ENCODE assay signal across 11 cellular contexts in the genomic region with DNA sequence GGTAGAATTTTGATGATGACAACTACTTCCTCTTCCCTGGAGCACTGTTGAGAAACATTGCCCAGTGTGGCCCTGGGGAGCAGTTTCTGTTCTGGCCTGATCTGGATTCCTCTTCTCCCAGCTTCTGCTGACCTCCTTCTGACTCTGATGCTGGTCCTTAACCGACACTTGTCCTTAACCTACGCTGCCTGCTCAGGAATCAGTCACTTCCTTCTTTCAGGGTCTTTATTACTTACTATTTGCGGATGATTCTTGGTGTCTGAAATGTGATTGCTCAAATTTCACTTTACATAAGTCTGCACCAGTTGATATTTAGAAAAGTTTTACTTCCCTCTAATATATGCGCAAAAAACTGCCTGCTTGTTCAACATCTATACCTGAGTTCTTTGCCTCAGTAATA.
DNase-seq lines count a peak whose midpoint lies in the region; ATAC-seq and TF ChIP-seq lines count a peak whose summit lies in the region.
"Had no signal": no experiment of that assay in that cellular context is flagged by ENCODE, and none has a peak within 500 bp of the region (broad histone marks: within the 10 kb centered on the region; RNA-seq: fewer than 3 reads in every experiment).

No MANE protein-coding gene starts in this region.

- no peak for TF ChIP-seq CTCF in DOHH2 (IDR thresholded peaks at IDR 0.05; ENCODE audit: low read depth, low read length, poor library complexity, severe bottlenecking)

- H3K27me3 Mint-ChIP-seq in T-cell = no peaks in the 10 kb centered on the region
- H3K27me3 Mint-ChIP-seq in natural killer cell treated with Interleukin-12 subunit alpha and Interleukin-12 subunit beta and Interleukin-15 and Interleukin-18, amount 100 ng/mL, for 72 hours = no peaks in the 10 kb centered on the region
- H3K27me3 Mint-ChIP-seq in activated T-cell treated with anti-CD3 and anti-CD28 coated beads, Interleukin-2, amount 50 U/mL, for 24 hours = no peaks in the 10 kb centered on the region
- H3K27me3 Mint-ChIP-seq: activated naive CD8-positive, alpha-beta T cell treated with anti-CD3 and anti-CD28 coated beads, Interleukin-2, amount 50 U/mL, for 24 hours had no signal

- intact Hi-C loops in posterior cingulate gyrus (cut with DNase I) = no loop called here

- H4K20me1 ChIP-seq in DOHH2 (ENCODE audit: control insufficient read depth, insufficient read depth, low read depth, low read length) = no peaks in the 10 kb centered on the region

- POLR2A ChIA-PET in T-cell (lab: Charles Lee) = no interaction called here

- peak in 2 of 34 experiments; percentile 1 to 2 for DNase-seq in T-cell
- DNase-seq in natural killer cell treated with Interleukin-12 subunit alpha and Interleukin-12 subunit beta and Interleukin-15 and Interleukin-18, amount 100 ng/mL, for 72 hours (ENCODE audit: low spot score) = no peak
- no peak for DNase-seq in COLO668 (lab: John Stamatoyannopoulos, UW; ENCODE audit: unreplicated experiment)
- DNase-seq in posterior cingulate gyrus = no peak
- no peak for DNase-seq in NCI-H748 treated with DMSO at 0.1 percent for 48 hours (lab: John Stamatoyannopoulos, UW)
- DNase-seq in activated T-cell treated with anti-CD3 and anti-CD28 coated beads, Interleukin-2, amount 50 U/mL, for 24 hours = no peak
- DNase-seq: activated CD4-positive, alpha-beta T cell treated with anti-CD3 and anti-CD28 coated beads for 1 hour; activated naive CD8-positive, alpha-beta T cell treated with anti-CD3 and anti-CD28 coated beads, Interleukin-2, amount 50 U/mL, for 24 hours; Calu3 had no signal

- no peaks in the 10 kb centered on the region for H3K9me2 ChIP-seq in DOHH2 (replicated peaks; ENCODE audit: control insufficient read depth, low read length)

- peak overlapping the region; percentile 57 to 80 for H3K27ac Mint-ChIP-seq in T-cell
- H3K27ac Mint-ChIP-seq in natural killer cell treated with Interleukin-12 subunit alpha and Interleukin-12 subunit beta and Interleukin-15 and Interleukin-18, amount 100 ng/mL, for 72 hours = peak overlapping the region; percentile 53 to 71
- H3K27ac Mint-ChIP-seq in activated T-cell treated with anti-CD3 and anti-CD28 coated beads, Interleukin-2, amount 50 U/mL, for 24 hours = no peak overlapping the region
- H3K27ac Mint-ChIP-seq: activated naive CD8-positive, alpha-beta T cell treated with anti-CD3 and anti-CD28 coated beads, Interleukin-2, amount 50 U/mL, for 24 hours had no signal

- H3F3A ChIP-seq in DOHH2 (ENCODE audit: control insufficient read depth, insufficient read depth) = peaks cover 11% of the 10 kb centered on the region; the same call in 1 of the 2 replicates

- H3K4me2 ChIP-seq in DOHH2 (ENCODE audit: low read length) = peak overlapping the region; percentile 66

- H3K4me3 ChIP-seq in DOHH2 (ENCODE audit: low read length) = peak overlapping the region; percentile 48

- CTCF ChIA-PET in T-cell (lab: Charles Lee) = interaction anchor here in 1 of 2 donors (0.6 kb wide), 1 partner anchor 363 kb away, joined by 3 read pairs; no protein-coding TSS in a partner anchor

- H3K4me1 Mint-ChIP-seq in T-cell = peaks cover 14 to 34% (median 18%) of the 10 kb centered on the region in 3 donors
- peaks cover 28% of the 10 kb centered on the region in 2 donors for H3K4me1 Mint-ChIP-seq in natural killer cell treated with Interleukin-12 subunit alpha and Interleukin-12 subunit beta and Interleukin-15 and Interleukin-18, amount 100 ng/mL, for 72 hours (ENCODE audit: low read depth in 2 of 2)
- H3K4me1 Mint-ChIP-seq in activated T-cell treated with anti-CD3 and anti-CD28 coated beads, Interleukin-2, amount 50 U/mL, for 24 hours (ENCODE audit: low read depth) = peaks cover 18% of the 10 kb centered on the region

- H3K9me3 ChIP-seq in DOHH2 (ENCODE audit: control insufficient read depth, insufficient read depth, low read length) = no peaks in the 10 kb centered on the region

- peak overlapping the region; percentile 77 for H3K27ac ChIP-seq in DOHH2 (ENCODE audit: low read depth, low read length)

- no peaks in the 10 kb centered on the region for H3K36me3 Mint-ChIP-seq in T-cell
- H3K36me3 Mint-ChIP-seq in natural killer cell treated with Interleukin-12 subunit alpha and Interleukin-12 subunit beta and Interleukin-15 and Interleukin-18, amount 100 ng/mL, for 72 hours = no peaks in the 10 kb centered on the region
- H3K36me3 Mint-ChIP-seq in activated T-cell treated with anti-CD3 and anti-CD28 coated beads, Interleukin-2, amount 50 U/mL, for 24 hours (ENCODE audit: low read depth) = no peaks in the 10 kb centered on the region

- no peak overlapping the region for H3K4me3 Mint-ChIP-seq in T-cell
- no peak overlapping the region for H3K4me3 Mint-ChIP-seq in natural killer cell treated with Interleukin-12 subunit alpha and Interleukin-12 subunit beta and Interleukin-15 and Interleukin-18, amount 100 ng/mL, for 72 hours
- H3K4me3 Mint-ChIP-seq in activated T-cell treated with anti-CD3 and anti-CD28 coated beads, Interleukin-2, amount 50 U/mL, for 24 hours = no peak overlapping the region
- H3K4me3 Mint-ChIP-seq: activated naive CD8-positive, alpha-beta T cell treated with anti-CD3 and anti-CD28 coated beads, Interleukin-2, amount 50 U/mL, for 24 hours had no signal

- H3K36me3 ChIP-seq in DOHH2 (ENCODE audit: control insufficient read depth, low read length) = peaks cover 2% of the 10 kb centered on the region; the same call in 1 of the 2 replicates

- no peaks in the 10 kb centered on the region for H3K79me2 ChIP-seq in DOHH2 (ENCODE audit: control insufficient read depth, low read length)

- H3K27me3 ChIP-seq in DOHH2 (ENCODE audit: control insufficient read depth, low read length) = no peaks in the 10 kb centered on the region

- H3K9me3 Mint-ChIP-seq in T-cell = peaks cover 0 to 5% (median 4%) of the 10 kb centered on the region in 3 donors
- no peaks in the 10 kb centered on the region for H3K9me3 Mint-ChIP-seq in natural killer cell treated with Interleukin-12 subunit alpha and Interleukin-12 subunit beta and Interleukin-15 and Interleukin-18, amount 100 ng/mL, for 72 hours
- H3K9me3 Mint-ChIP-seq in activated T-cell treated with anti-CD3 and anti-CD28 coated beads, Interleukin-2, amount 50 U/mL, for 24 hours = peaks cover 3% of the 10 kb centered on the region

- peaks cover 35% of the 10 kb centered on the region for H3K4me1 ChIP-seq in DOHH2 (ENCODE audit: control insufficient read depth, low read length)

- peak; percentile 55 for ATAC-seq in HG02852 (IDR thresholded peaks at IDR 0.05; ENCODE audit: unreplicated experiment)
- ATAC-seq in T-cell (replicated peaks in 1 of 4) = no peak
- no peak for ATAC-seq in natural killer cell treated with Interleukin-12 subunit alpha and Interleukin-12 subunit beta and Interleukin-15 and Interleukin-18, amount 100 ng/mL, for 72 hours
- ATAC-seq: activated naive CD8-positive, alpha-beta T cell treated with anti-CD3 and anti-CD28 coated beads, Interleukin-2, amount 50 U/mL, for 24 hours had no signal
